ENCODE assay signal across 8 cellular contexts in genomic region chr14:100317897-100318808, GRCh38. TPM values are rescaled to one million over a fixed set of nuclear protein-coding genes. Genes with fewer than 3 reads are reported as not detected.
A peak's percentile ranks its signal among the peaks of the same experiment; 100 is the strongest.
DNase-seq lines count a peak whose midpoint lies in the region; ATAC-seq, FAIRE-seq and TF ChIP-seq lines count a peak whose summit lies in the region.

No MANE protein-coding gene starts in this region.

- POLR2A ChIA-PET in PC-3 (lab: Charles Lee; ENCODE audit: unreplicated experiment), result interaction anchor here (0.6 kb wide), 1 partner anchor 1159 kb away, joined by 4 read pairs; no protein-coding TSS in a partner anchor

- DNase-seq in GM12892 (ENCODE audit: insufficient read length) (peak; percentile 88), PC-3 (no peak), activated gamma-delta T cell treated with Interleukin-2 at 50 U/mL for 16 hours (peak; percentile 75), cardiac muscle cell (ENCODE audit: low read depth in 1 of 2, low spot score in 1 of 2) (peak; percentile 55 to 80), sciatic nerve (ENCODE audit: low spot score) (peak; percentile 87), NCI-H2107 treated with DMSO at 0.1 percent for 48 hours (lab: John Stamatoyannopoulos, UW; ENCODE audit: unreplicated experiment) (no peak), NCI-H1105 treated with DMSO at 0.1 percent for 48 hours (lab: John Stamatoyannopoulos, UW) (no peak)

- CTCF ChIA-PET in PC-3 (lab: Charles Lee), result interaction anchor here (0.7 kb wide), 1 partner anchor 27 kb away, joined by 5 read pairs; no protein-coding TSS in a partner anchor

- H3K36me3 ChIP-seq in PC-3 (ENCODE audit: low read depth, low read length), result no peaks in the 10 kb centered on the region
- no peaks in the 10 kb centered on the region for H3K36me3 ChIP-seq in cardiac muscle cell

- TF ChIP-seq CTCF in PC-3 (conservative IDR thresholded peaks at IDR 0.05; ENCODE audit: low read depth, low read length), result peak; percentile 52
- TF ChIP-seq CTCF in cardiac muscle cell (IDR thresholded peaks at IDR 0.05; ENCODE audit: low read depth, low read length), result peak; percentile 90

- H3K79me2 ChIP-seq in PC-3 (ENCODE audit: low read length), result no peaks in the 10 kb centered on the region

- H3K4me1 ChIP-seq in PC-3 (ENCODE audit: insufficient read depth, low read length), result no peaks in the 10 kb centered on the region
- H3K4me1 ChIP-seq in cardiac muscle cell (ENCODE audit: low read depth), result peaks cover 19% of the 10 kb centered on the region

- no peak; the same call in 1 of the 2 replicates for TF ChIP-seq POLR2A in GM12892 (IDR thresholded peaks at IDR 0.05; ENCODE audit: low read depth, low read length)

- H3K4me3 ChIP-seq in PC-3 (ENCODE audit: low read length) (no peak overlapping the region), cardiac muscle cell (no peak overlapping the region)

- no peak overlapping the region for H3K27ac ChIP-seq in PC-3 (ENCODE audit: low read length)
- peak overlapping the region; percentile 9 for H3K27ac ChIP-seq in cardiac muscle cell

- FAIRE-seq in GM12892 (lab: Jason Lieb, UNC), result peak; percentile 73

- H3F3A ChIP-seq in PC-3 (ENCODE audit: low read length, unreplicated experiment), result no peaks in the 10 kb centered on the region

- no peaks in the 10 kb centered on the region for H3K9me3 ChIP-seq in PC-3 (ENCODE audit: low read length)
- no peaks in the 10 kb centered on the region for H3K9me3 ChIP-seq in cardiac muscle cell (ENCODE audit: low read depth)

- H3K27me3 ChIP-seq in PC-3 (ENCODE audit: low read length) (no peaks in the 10 kb centered on the region), cardiac muscle cell (no peaks in the 10 kb centered on the region)

- no peak overlapping the region for H3K4me2 ChIP-seq in PC-3 (ENCODE audit: low read length)

- ATAC-seq in HG02759 (IDR thresholded peaks at IDR 0.05; ENCODE audit: unreplicated experiment), result peak; percentile 95
- ATAC-seq in PC-3, result peak; percentile 76
- peak; percentile 93 for ATAC-seq in sciatic nerve

- H3K9me2 ChIP-seq in PC-3 (replicated peaks; ENCODE audit: low read length), result no peaks in the 10 kb centered on the region

- no peak overlapping the region for H3K9ac ChIP-seq in PC-3 (ENCODE audit: low read length)

- no peaks in the 10 kb centered on the region for H4K20me1 ChIP-seq in PC-3 (ENCODE audit: low read length)

- no peak overlapping the region for H2AFZ ChIP-seq in PC-3 (ENCODE audit: low read length)

- intact Hi-C loops in PC-3 (cut with micrococcal nuclease) (no loop called here), sciatic nerve (cut with DNase I) (no loop called here)

- no TSS peak for BruUV-seq in PC-3 (replicated peaks; lab: Mats Ljungman, UMichigan)

RNA-seq across cellular contexts. Expression of gene SLC25A47, which starts 5.0 kb away (rescaled TPM):
- not detected for polyA plus RNA-seq in GM12892 (2012; ENCODE audit: missing spikeins)
- total RNA-seq in PC-3 (2014; rRNA removed) (0.07 TPM in 1 of 2 replicates, not detected in the other), cardiac muscle cell (not detected in 2 replicates), sciatic nerve (not detected)
- polyA plus RNA-seq in cardiac muscle cell, result 0.09 and 0.80 TPM in 2 replicates

RNA-seq across cellular contexts. Expression of gene SLC25A29, which starts 11.9 kb away (rescaled TPM):
- 9.7 TPM for polyA plus RNA-seq in GM12892 (2012; ENCODE audit: missing spikeins)
- total RNA-seq in PC-3 (2014; rRNA removed), result 52.8 and 53.9 TPM in 2 replicates
- total RNA-seq in cardiac muscle cell, result 63.3 and 125 TPM in 2 replicates
- polyA plus RNA-seq in cardiac muscle cell, result 49.4 and 55.8 TPM in 2 replicates
- 86.8 TPM for total RNA-seq in sciatic nerve

RNA-seq across cellular contexts. Expression of gene WDR25, which starts 58.1 kb away (rescaled TPM):
- polyA plus RNA-seq in GM12892 (2012; ENCODE audit: missing spikeins), result 2.6 TPM
- total RNA-seq in PC-3 (2014; rRNA removed), result 8.3 and 13.0 TPM in 2 replicates
- total RNA-seq in cardiac muscle cell, result 13.1 and 17.2 TPM in 2 replicates
- 14.1 and 22.0 TPM in 2 replicates for polyA plus RNA-seq in cardiac muscle cell
- 8.3 TPM for total RNA-seq in sciatic nerve

Comparison
In these comparisons a context has a peak if more than half of its experiments do, and no peak if none do; other contexts are left out.
1. DNase-seq: peak in GM12892 (single experiment), activated gamma-delta T cell treated with Interleukin-2 at 50 U/mL for 16 hours (single experiment), cardiac muscle cell (2 of 2) and sciatic nerve (single experiment); none in PC-3 (single experiment), NCI-H2107 treated with DMSO at 0.1 percent for 48 hours (single experiment) and NCI-H1105 treated with DMSO at 0.1 percent for 48 hours (single experiment).
2. Peak in every context shown above with its lines, with median percentiles within 50 percentile points of each other: ATAC-seq.